Comparison of ENCODE assay signal across 8 cellular contexts in genomic region chr2:151437630-151438029, GRCh38. TPM values are rescaled to one million over a fixed set of nuclear protein-coding genes. Genes with fewer than 3 reads are reported as not detected.
DNase-seq lines count a peak whose midpoint lies in the region; ATAC-seq and TF ChIP-seq lines count a peak whose summit lies in the region.

No MANE protein-coding gene starts in this region.

- no peaks in the 10 kb centered on the region for H3K9me3 ChIP-seq in AG04450 (ENCODE audit: control insufficient read depth, insufficient read depth, low read length)

- H3K27ac ChIP-seq in AG04450 (ENCODE audit: low read depth, low read length) = no peak overlapping the region
- H3K27ac ChIP-seq in RWPE1 = no peak overlapping the region

- DNase-seq in AG04450 (ENCODE audit: low read depth, low spot score) (no peak), GM12865 (ENCODE audit: low read depth) (peak; percentile 34), RWPE1 (ENCODE audit: low spot score) (peak; percentile 6), fibroblast of pulmonary artery (ENCODE audit: low read depth) (peak; percentile 61), smooth muscle cell of the brain vasculature (ENCODE audit: low read depth, low spot score) (peak; percentile 15)

- no peak for ATAC-seq in HG03135 (IDR thresholded peaks at IDR 0.05; ENCODE audit: unreplicated experiment)
- no peak for ATAC-seq in HG02870 (IDR thresholded peaks at IDR 0.05; ENCODE audit: unreplicated experiment)
- ATAC-seq in HG03039 (IDR thresholded peaks at IDR 0.05; ENCODE audit: unreplicated experiment) = no peak

- no peaks in the 10 kb centered on the region for H3K27me3 ChIP-seq in AG04450 (ENCODE audit: control insufficient read depth, insufficient read depth, low read length)

- POLR2A ChIA-PET in AG04450 (lab: Yijun Ruan, JAX) (interaction anchor here (0.8 kb wide), 1 partner anchor 231 kb away, joined by 3 read pairs; no protein-coding TSS in a partner anchor), RWPE1 (lab: Yijun Ruan, JAX; ENCODE audit: low non-redundant PET) (no interaction called here)

- no peak overlapping the region for H3K4me3 ChIP-seq in AG04450 (ENCODE audit: low read depth, low read length)
- H3K4me3 ChIP-seq in GM12865 (ENCODE audit: low read depth, low read length) = no peak overlapping the region
- no peak overlapping the region for H3K4me3 ChIP-seq in fibroblast of pulmonary artery (replicated peaks; ENCODE audit: low read depth, low read length)

- peak; percentile 55 for TF ChIP-seq CTCF in AG04450 (IDR thresholded peaks at IDR 0.05; ENCODE audit: low read depth, low read length)
- TF ChIP-seq CTCF in GM12865 (IDR thresholded peaks at IDR 0.05; ENCODE audit: insufficient read depth, low read depth, low read length, missing control alignments) = peak; percentile 25
- peak; percentile 62 for TF ChIP-seq CTCF in RWPE1 (conservative IDR thresholded peaks at IDR 0.05; ENCODE audit: low read depth)
- peak; percentile 47 for TF ChIP-seq CTCF in fibroblast of pulmonary artery (IDR thresholded peaks at IDR 0.05; ENCODE audit: low read length, missing control alignments)

- CTCF ChIA-PET in AG04450 (lab: Charles Lee) = interaction anchor here (0.5 to 3.8 kb wide), 21 partner anchors 9 to 1843 kb away, joined by 3 to 27 read pairs (median 3); no protein-coding TSS in a partner anchor
- CTCF ChIA-PET in RWPE1 (lab: Yijun Ruan, JAX) = interaction anchor here (1.3 to 2.3 kb wide), 2 partner anchors 10 to 23 kb away, joined by 4 to 11 read pairs; no protein-coding TSS in a partner anchor

RNA-seq across cellular contexts. Expression of gene RIF1, which starts 27.9 kb away (rescaled TPM):
- polyA plus RNA-seq in AG04450 (2011; rRNA removed) = 10.2 and 15.0 TPM in 2 replicates
- polyA minus RNA-seq in AG04450 (2011; rRNA and poly(A)+ RNA removed) = 30.7 and 59.8 TPM in 2 replicates
